24 cellular contexts compared by ENCODE assay signal in the genomic region with DNA sequence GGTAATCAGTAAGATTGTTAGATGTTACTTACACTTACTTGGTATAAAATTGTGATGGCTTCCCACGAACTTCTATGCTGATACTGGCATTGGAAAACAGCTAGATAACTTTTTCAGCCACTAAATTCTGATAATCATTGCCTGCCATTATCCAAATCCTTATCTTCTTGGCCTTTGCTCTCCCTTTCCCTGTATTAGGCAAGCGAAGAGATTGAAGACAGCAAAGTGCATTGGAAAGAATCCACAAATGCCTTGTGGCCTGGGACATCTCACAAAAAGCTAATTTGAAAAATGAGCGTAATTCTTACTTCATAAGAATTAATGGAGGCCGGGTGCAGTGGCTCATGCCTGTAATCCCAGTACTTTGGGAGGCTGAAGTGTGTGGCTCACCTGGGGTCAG.
"Had no signal": no experiment of that assay in that cellular context is flagged by ENCODE, and none has a peak within 500 bp of the region (broad histone marks: within the 10 kb centered on the region; RNA-seq: fewer than 3 reads in every experiment).

No MANE protein-coding gene starts in this region.

- H3K4me3 Mint-ChIP-seq: activated CD4-positive, alpha-beta memory T cell treated with anti-CD3 and anti-CD28 coated beads, Interleukin-2, amount 10 ng/mL, durations not matched to agents 7 days and 5 days; activated CD4-positive, alpha-beta T cell treated with anti-CD3 and anti-CD28 coated beads, Interleukin-2, amount 10 ng/mL, durations not matched to agents 24 days and 14 days; activated CD8-positive, alpha-beta memory T cell treated with anti-CD3 and anti-CD28 coated beads, Interleukin-2, amount 10 ng/mL, durations not matched to agents 7 days and 5 days; activated naive CD8-positive, alpha-beta T cell treated with anti-CD3 and anti-CD28 coated beads, Interleukin-2, amount 50 U/mL, for 24 hours; activated T-helper 1 cell treated with anti-CD3 and anti-CD28 coated beads, Interleukin-12 subunit alpha, Interleukin-12 subunit beta, Interleukin-2, Interleukin-4 antibody, amounts not matched to agents 30 ng/mL and 10 ng/mL and 1 ng/mL, durations not matched to agents 14 hours and 24 hours and 36 hours; brain; dendritic cell treated with granulocyte-macrophage colony-stimulating factor and Interleukin-4, amounts not matched to agents 40 ng/mL and 50 ng/mL, for 4 days; nephron progenitor cell; T-helper 17 cell had no signal

- H3K4me3 ChIP-seq: spleen had no signal

- H3K9me3 ChIP-seq: spleen had no signal

- H3K36me3 ChIP-seq: spleen had no signal

- H3K27me3 ChIP-seq: foreskin keratinocyte, spleen had no signal

- H3K27ac Mint-ChIP-seq: activated CD4-positive, alpha-beta memory T cell treated with anti-CD3 and anti-CD28 coated beads, Interleukin-2, amount 10 ng/mL, durations not matched to agents 7 days and 5 days; activated CD4-positive, alpha-beta T cell treated with anti-CD3 and anti-CD28 coated beads, Interleukin-2, amount 10 ng/mL, durations not matched to agents 24 days and 14 days; activated CD8-positive, alpha-beta memory T cell treated with anti-CD3 and anti-CD28 coated beads, Interleukin-2, amount 10 ng/mL, durations not matched to agents 7 days and 5 days; activated naive CD8-positive, alpha-beta T cell treated with anti-CD3 and anti-CD28 coated beads, Interleukin-2, amount 50 U/mL, for 24 hours; activated T-helper 1 cell treated with anti-CD3 and anti-CD28 coated beads, Interleukin-12 subunit alpha, Interleukin-12 subunit beta, Interleukin-2, Interleukin-4 antibody, amounts not matched to agents 30 ng/mL and 10 ng/mL and 1 ng/mL, durations not matched to agents 14 hours and 24 hours and 36 hours; brain; dendritic cell treated with granulocyte-macrophage colony-stimulating factor and Interleukin-4, amounts not matched to agents 40 ng/mL and 50 ng/mL, for 4 days; nephron progenitor cell; T-helper 17 cell had no signal

- H3K27me3 Mint-ChIP-seq: activated CD4-positive, alpha-beta memory T cell treated with anti-CD3 and anti-CD28 coated beads, Interleukin-2, amount 10 ng/mL, durations not matched to agents 7 days and 5 days; activated CD4-positive, alpha-beta T cell treated with anti-CD3 and anti-CD28 coated beads, Interleukin-2, amount 10 ng/mL, durations not matched to agents 24 days and 14 days; activated CD8-positive, alpha-beta memory T cell treated with anti-CD3 and anti-CD28 coated beads, Interleukin-2, amount 10 ng/mL, durations not matched to agents 7 days and 5 days; activated naive CD8-positive, alpha-beta T cell treated with anti-CD3 and anti-CD28 coated beads, Interleukin-2, amount 50 U/mL, for 24 hours; dendritic cell treated with granulocyte-macrophage colony-stimulating factor and Interleukin-4, amounts not matched to agents 40 ng/mL and 50 ng/mL, for 4 days had no signal

- H3K4me1 Mint-ChIP-seq: activated CD4-positive, alpha-beta memory T cell treated with anti-CD3 and anti-CD28 coated beads, Interleukin-2, amount 10 ng/mL, durations not matched to agents 7 days and 5 days; activated CD4-positive, alpha-beta T cell treated with anti-CD3 and anti-CD28 coated beads, Interleukin-2, amount 10 ng/mL, durations not matched to agents 24 days and 14 days; activated CD8-positive, alpha-beta memory T cell treated with anti-CD3 and anti-CD28 coated beads, Interleukin-2, amount 10 ng/mL, durations not matched to agents 7 days and 5 days; activated naive CD8-positive, alpha-beta T cell treated with anti-CD3 and anti-CD28 coated beads, Interleukin-2, amount 50 U/mL, for 24 hours had no signal

- H3K27ac ChIP-seq: foreskin keratinocyte, spleen had no signal

- H3K36me3 Mint-ChIP-seq: activated CD8-positive, alpha-beta memory T cell treated with anti-CD3 and anti-CD28 coated beads, Interleukin-2, amount 10 ng/mL, durations not matched to agents 7 days and 5 days; brain had no signal

- H3K9me3 Mint-ChIP-seq: activated CD4-positive, alpha-beta memory T cell treated with anti-CD3 and anti-CD28 coated beads, Interleukin-2, amount 10 ng/mL, durations not matched to agents 7 days and 5 days; activated CD4-positive, alpha-beta T cell treated with anti-CD3 and anti-CD28 coated beads, Interleukin-2, amount 10 ng/mL, durations not matched to agents 24 days and 14 days; activated naive CD8-positive, alpha-beta T cell treated with anti-CD3 and anti-CD28 coated beads, Interleukin-2, amount 50 U/mL, for 24 hours; activated T-helper 1 cell treated with anti-CD3 and anti-CD28 coated beads, Interleukin-12 subunit alpha, Interleukin-12 subunit beta, Interleukin-2, Interleukin-4 antibody, amounts not matched to agents 30 ng/mL and 10 ng/mL and 1 ng/mL, durations not matched to agents 14 hours and 24 hours and 36 hours; brain; dendritic cell treated with granulocyte-macrophage colony-stimulating factor and Interleukin-4, amounts not matched to agents 40 ng/mL and 50 ng/mL, for 4 days; nephron progenitor cell had no signal

- DNase-seq: activated CD4-positive, alpha-beta memory T cell treated with anti-CD3 and anti-CD28 coated beads, Interleukin-2, amount 10 ng/mL, durations not matched to agents 7 days and 5 days; activated CD4-positive, alpha-beta T cell treated with anti-CD3 and anti-CD28 coated beads, Interleukin-2, amount 10 ng/mL, durations not matched to agents 24 days and 14 days; activated CD8-positive, alpha-beta memory T cell treated with anti-CD3 and anti-CD28 coated beads, Interleukin-2, amount 10 ng/mL, durations not matched to agents 7 days and 5 days; activated gamma-delta T cell; activated naive CD4-positive, alpha-beta T cell treated with anti-CD3 and anti-CD28 coated beads, Interleukin-2, amount 50 U/mL, for 16 hours; activated naive CD8-positive, alpha-beta T cell treated with anti-CD3 and anti-CD28 coated beads, Interleukin-2, amount 50 U/mL, for 24 hours; activated T-cell treated with anti-CD3 and anti-CD28 coated beads for 4 hours; anterior cingulate cortex; caudate nucleus; effector CD8-positive, alpha-beta T cell; foreskin keratinocyte; left ventricle myocardium superior; nephron progenitor cell; occipital lobe; posterior cingulate gyrus; retina; spleen; stimulated activated CD4-positive, alpha-beta T cell treated with anti-CD3 and anti-CD28 coated beads, Interleukin-4, amount 100 ng/mL, for 1 hour; stimulated activated naive CD8-positive, alpha-beta T cell treated with anti-CD3 and anti-CD28 coated beads, Interleukin-15, Interleukin-2, amounts not matched to agents 100 U/mL and 50 U/mL, for 24 hours; SW 1271; T-helper 17 cell had no signal
